ENCODE assay signal across 8 cellular contexts in the genomic region with DNA sequence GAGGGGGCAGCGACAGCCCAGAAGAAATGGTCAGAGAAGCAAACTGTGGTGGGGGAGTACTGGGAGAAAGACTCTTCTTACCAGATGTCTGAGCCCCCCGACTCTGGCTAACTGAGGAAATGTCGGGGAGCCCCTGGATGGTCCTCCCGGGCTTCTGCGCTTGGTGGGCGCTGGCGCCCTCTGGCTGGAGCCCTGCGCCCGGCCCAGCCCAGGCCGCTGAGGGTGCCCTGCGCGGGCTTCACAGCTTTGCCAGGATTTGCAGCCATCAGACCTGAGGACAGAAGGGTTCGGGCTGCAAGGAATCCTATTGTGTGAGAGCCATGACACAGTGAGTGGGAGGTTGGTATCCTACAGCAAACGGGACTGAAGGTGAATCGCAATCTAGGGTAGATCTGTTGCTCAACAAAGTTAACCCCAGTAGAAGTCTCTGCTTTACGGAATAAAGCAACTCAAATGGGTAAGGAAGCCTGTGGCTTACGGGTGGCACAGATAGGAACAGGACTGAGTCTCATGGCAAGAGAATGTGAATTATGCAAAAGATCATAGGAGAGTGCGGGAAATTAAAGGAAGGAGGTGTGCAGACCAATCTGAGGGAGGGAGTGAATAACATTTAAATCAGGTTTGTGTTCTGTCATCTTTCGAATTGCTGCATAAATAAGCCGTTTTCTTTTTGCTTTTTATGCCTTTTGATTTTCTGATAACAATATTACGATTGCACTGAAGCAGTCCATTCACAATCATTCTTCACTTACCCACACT. TPM values are rescaled to one million over a fixed set of nuclear protein-coding genes. Genes with fewer than 3 reads are reported as not detected.
DNase-seq lines count a peak whose midpoint lies in the region; ATAC-seq and TF ChIP-seq lines count a peak whose summit lies in the region.

No MANE protein-coding gene starts in this region.

- H3K9me3 Mint-ChIP-seq in activated naive CD4-positive, alpha-beta T cell treated with anti-CD3 and anti-CD28 coated beads, Interleukin-2, amount 50 U/mL, for 24 hours = no peaks in the 10 kb centered on the region

- H3K27ac ChIP-seq in RWPE1 (no peak overlapping the region), duodenal mucosa (ENCODE audit: low read depth, low read length) (no peak overlapping the region)

- TF ChIP-seq CTCF in RWPE1 (conservative IDR thresholded peaks at IDR 0.05; ENCODE audit: low read depth) = peak; percentile 37; the same call in 1 of the 2 replicates

- peaks cover 7% of the 10 kb centered on the region for H3K4me1 Mint-ChIP-seq in activated naive CD4-positive, alpha-beta T cell treated with anti-CD3 and anti-CD28 coated beads, Interleukin-2, amount 50 U/mL, for 24 hours

- peaks cover 46 to 53% of the 10 kb centered on the region in 2 donors for H3K27me3 ChIP-seq in duodenal mucosa (ENCODE audit: control insufficient read depth in 1 of 2, insufficient read depth in 2 of 2, low read length in 2 of 2)

- POLR2A ChIA-PET in RWPE1 (lab: Yijun Ruan, JAX; ENCODE audit: low non-redundant PET) = no interaction called here

- peak overlapping the region in 1 of 2 donors; percentile 26 for H3K9ac ChIP-seq in duodenal mucosa (ENCODE audit: low read depth in 1 of 2, low read length in 2 of 2)

- ATAC-seq in HG02981 (IDR thresholded peaks at IDR 0.05; ENCODE audit: unreplicated experiment) (peak; percentile 33), left lobe of liver (peak; percentile 81)
- ATAC-seq in stimulated activated naive CD8-positive, alpha-beta T cell treated with anti-CD3 and anti-CD28 coated beads, Interleukin-15, Interleukin-2, amounts not matched to agents 100 U/mL and 50 U/mL, for 24 hours = peak; percentile 51

- H3K27me3 Mint-ChIP-seq in activated naive CD4-positive, alpha-beta T cell treated with anti-CD3 and anti-CD28 coated beads, Interleukin-2, amount 50 U/mL, for 24 hours = peaks cover 54% of the 10 kb centered on the region

- H3K4me3 ChIP-seq in duodenal mucosa (ENCODE audit: low read depth in 1 of 2, low read length in 2 of 2) = peak overlapping the region; percentile 67 to 72

- H3K36me3 Mint-ChIP-seq in activated naive CD4-positive, alpha-beta T cell treated with anti-CD3 and anti-CD28 coated beads, Interleukin-2, amount 50 U/mL, for 24 hours = no peaks in the 10 kb centered on the region

- no peak for DNase-seq in activated naive CD4-positive, alpha-beta T cell treated with anti-CD3 and anti-CD28 coated beads, Interleukin-2, amount 50 U/mL, for 16 hours
- DNase-seq in RWPE1 (ENCODE audit: low spot score) (peak; percentile 8), left lobe of liver (ENCODE audit: low spot score) (peak; percentile 47), NCI-H1048 (lab: John Stamatoyannopoulos, UW) (no peak)
- DNase-seq in stimulated activated naive CD8-positive, alpha-beta T cell treated with anti-CD3 and anti-CD28 coated beads, Interleukin-15, Interleukin-2, amounts not matched to agents 100 U/mL and 50 U/mL, for 24 hours = peak; percentile 23

- no peak overlapping the region for H3K27ac Mint-ChIP-seq in activated naive CD4-positive, alpha-beta T cell treated with anti-CD3 and anti-CD28 coated beads, Interleukin-2, amount 50 U/mL, for 24 hours

- H3K4me3 Mint-ChIP-seq in activated naive CD4-positive, alpha-beta T cell treated with anti-CD3 and anti-CD28 coated beads, Interleukin-2, amount 50 U/mL, for 24 hours = peak overlapping the region; percentile 27

- H3K4me1 ChIP-seq in duodenal mucosa (ENCODE audit: control insufficient read depth in 1 of 2, insufficient read depth in 2 of 2, low read length in 2 of 2) = peaks cover 6 to 11% of the 10 kb centered on the region in 2 donors

- no peaks in the 10 kb centered on the region for H3K36me3 ChIP-seq in duodenal mucosa (ENCODE audit: control insufficient read depth in 1 of 2, insufficient read depth in 2 of 2, low read length in 2 of 2)

- CTCF ChIA-PET in RWPE1 (lab: Yijun Ruan, JAX) = interaction anchor here (1.0 to 1.1 kb wide), 2 partner anchors 17 to 22 kb away, joined by 3 to 4 read pairs; no protein-coding TSS in a partner anchor

- H3K9me3 ChIP-seq in duodenal mucosa (ENCODE audit: control insufficient read depth in 1 of 2, low read length in 2 of 2) = no peaks in the 10 kb centered on the region

RNA-seq across cellular contexts. Expression of a gene that starts 0.7 kb away (rescaled TPM):
- total RNA-seq in left lobe of liver = 1.2 TPM

Comparison
In these comparisons a context has a peak if more than half of its experiments do, and no peak if none do; other contexts are left out.
1. DNase-seq: peak in RWPE1 (single experiment), left lobe of liver (single experiment) and stimulated activated naive CD8-positive, alpha-beta T cell treated with anti-CD3 and anti-CD28 coated beads, Interleukin-15, Interleukin-2, amounts not matched to agents 100 U/mL and 50 U/mL, for 24 hours (single experiment); none in activated naive CD4-positive, alpha-beta T cell treated with anti-CD3 and anti-CD28 coated beads, Interleukin-2, amount 50 U/mL, for 16 hours (single experiment) and NCI-H1048 (single experiment).
2. Peak in every context shown above with its lines, with median percentiles within 50 percentile points of each other: ATAC-seq.